ENCODE assay signal across 19 cellular contexts in genomic region chr15:93031103-93031464, GRCh38. TPM values are rescaled to one million over a fixed set of nuclear protein-coding genes. Genes with fewer than 3 reads are reported as not detected.
DNase-seq lines count a peak whose midpoint lies in the region; ATAC-seq and TF ChIP-seq lines count a peak whose summit lies in the region.
"Had no signal": no experiment of that assay in that cellular context is flagged by ENCODE, and none has a peak within 500 bp of the region (broad histone marks: within the 10 kb centered on the region; RNA-seq: fewer than 3 reads in every experiment).

No MANE protein-coding gene starts in this region.

- H3K4me1 ChIP-seq in right atrium auricular region (peaks cover 0 to 50% of the 10 kb centered on the region in 2 donors), colonic mucosa (peaks cover 7% of the 10 kb centered on the region)

- DNase-seq in right atrium auricular region (ENCODE audit: low spot score) (peak; percentile 58), Right ventricle myocardium superior (no peak), naive B cell (no peak), NCI-H1436 treated with DMSO at 0.1 percent for 48 hours (lab: John Stamatoyannopoulos, UW) (no peak), amygdala (lab: John Stamatoyannopoulos, UW) (no peak), colonic mucosa (no peak), GF-D8 (lab: John Stamatoyannopoulos, UW) (no peak)
- DNase-seq: activated gamma-delta T cell, DMS 273 treated with DMSO at 0.1 percent for 48 hours, GDM1 had no signal

- H3K9me3 ChIP-seq in right atrium auricular region (no peaks in the 10 kb centered on the region), colonic mucosa (no peaks in the 10 kb centered on the region)
- H3K9me3 ChIP-seq: adrenal gland, spleen had no signal

- H3K36me3 Mint-ChIP-seq in activated T-helper 17 cell treated with anti-CD3 and anti-CD28 coated beads, Interleukin-2, amount 50 U/mL, for 72 hours (ENCODE audit: low read depth), result peaks cover 7% of the 10 kb centered on the region
- H3K36me3 Mint-ChIP-seq in naive B cell, result no peaks in the 10 kb centered on the region

- TF ChIP-seq CTCF in right atrium auricular region (IDR thresholded peaks at IDR 0.05) (no peak), colonic mucosa (IDR thresholded peaks at IDR 0.05) (no peak)

- intact Hi-C loops in Right ventricle myocardium superior (cut with DNase I) (no loop called here), colonic mucosa (cut with DNase I) (loop anchor here (5.0 to 10.0 kb wide), 2 partner anchors 944 to 1086 kb away; no protein-coding TSS in a partner anchor)

- no peak for ATAC-seq in Right ventricle myocardium superior (ENCODE audit: poor library complexity)
- ATAC-seq in activated T-helper 17 cell treated with anti-CD3 and anti-CD28 coated beads, Interleukin-2, amount 50 U/mL, for 72 hours (replicated peaks), result no peak
- ATAC-seq in naive B cell (ENCODE audit: low read depth in 2 of 2), result no peak

- H3K4me3 Mint-ChIP-seq in activated T-helper 17 cell treated with anti-CD3 and anti-CD28 coated beads, Interleukin-2, amount 50 U/mL, for 72 hours, result no peak overlapping the region
- H3K4me3 Mint-ChIP-seq in naive B cell, result no peak overlapping the region
- H3K4me3 Mint-ChIP-seq: memory B cell, nephron progenitor cell had no signal

- H3K4me3 ChIP-seq in right atrium auricular region, result no peak overlapping the region
- H3K4me3 ChIP-seq in colonic mucosa, result no peak overlapping the region
- H3K4me3 ChIP-seq: adrenal gland, GM23248, spleen had no signal

- no peak overlapping the region for H3K9ac ChIP-seq in colonic mucosa (ENCODE audit: low read depth in 2 of 2, low read length in 2 of 2)
- H3K9ac ChIP-seq: GM23248 had no signal

- no peaks in the 10 kb centered on the region for H3K9me3 Mint-ChIP-seq in activated T-helper 17 cell treated with anti-CD3 and anti-CD28 coated beads, Interleukin-2, amount 50 U/mL, for 72 hours
- no peaks in the 10 kb centered on the region for H3K9me3 Mint-ChIP-seq in naive B cell
- H3K9me3 Mint-ChIP-seq: memory B cell, nephron progenitor cell, T-cell had no signal

- peak overlapping the region; percentile 73 for H3K27ac Mint-ChIP-seq in activated T-helper 17 cell treated with anti-CD3 and anti-CD28 coated beads, Interleukin-2, amount 50 U/mL, for 72 hours
- peak overlapping the region in 4 of 6 donors; percentile 23 to 92 (median 84) for H3K27ac Mint-ChIP-seq in naive B cell
- H3K27ac Mint-ChIP-seq: memory B cell had no signal

- H3K27me3 ChIP-seq in right atrium auricular region (no peaks in the 10 kb centered on the region), colonic mucosa (no peaks in the 10 kb centered on the region)
- H3K27me3 ChIP-seq: adrenal gland had no signal

- peak overlapping the region; percentile 79 to 91 for H3K27ac ChIP-seq in right atrium auricular region
- H3K27ac ChIP-seq in colonic mucosa, result no peak overlapping the region
- H3K27ac ChIP-seq: GM23248 had no signal

- no peaks in the 10 kb centered on the region for H3K27me3 Mint-ChIP-seq in activated T-helper 17 cell treated with anti-CD3 and anti-CD28 coated beads, Interleukin-2, amount 50 U/mL, for 72 hours
- H3K27me3 Mint-ChIP-seq in naive B cell, result peaks cover 3 to 11% (median 7%) of the 10 kb centered on the region in 3 donors

- H3K4me1 Mint-ChIP-seq in activated T-helper 17 cell treated with anti-CD3 and anti-CD28 coated beads, Interleukin-2, amount 50 U/mL, for 72 hours, result peaks cover 17% of the 10 kb centered on the region
- peaks cover 25 to 29% (median 28%) of the 10 kb centered on the region in 3 donors for H3K4me1 Mint-ChIP-seq in naive B cell

- H3K36me3 ChIP-seq in right atrium auricular region (peaks cover 9% of the 10 kb centered on the region), colonic mucosa (no peaks in the 10 kb centered on the region)

RNA-seq across cellular contexts. Expression of gene RGMA, which starts 57.9 kb away (rescaled TPM):
- total RNA-seq in right atrium auricular region (1 to 10 TPM; 7.2 to 9.9 TPM), Right ventricle myocardium superior (25.0 TPM), colonic mucosa (10 to 100 TPM in 1 of 2 donors, 1 to 10 TPM in 1; 4.2 to 12.4 TPM)
- total RNA-seq in activated T-helper 17 cell treated with anti-CD3 and anti-CD28 coated beads, Interleukin-2, amount 50 U/mL, for 72 hours, result under 1 TPM; 0.15 to 0.26 TPM
- not detected for polyA plus RNA-seq in naive B cell (ENCODE audit: low read depth in 6 of 6)
- total RNA-seq: fibroblast of villous mesenchyme, pulmonary artery endothelial cell had no signal

Comparison
In these comparisons a context has a peak if more than half of its experiments do, and no peak if none do; other contexts are left out.
1. RNA of gene RGMA, which starts 57.9 kb away (total RNA-seq): 25.0 TPM in Right ventricle myocardium superior (single experiment), 4.2 to 12.4 TPM in colonic mucosa and 7.2 to 9.9 TPM in right atrium auricular region; 0.15 to 0.26 TPM in activated T-helper 17 cell treated with anti-CD3 and anti-CD28 coated beads, Interleukin-2, amount 50 U/mL, for 72 hours; every median in the first group is over 4 times any median in the second.